19 cellular contexts compared by ENCODE assay signal in genomic region chr2:34738691-34739090, GRCh38.
A peak's percentile ranks its signal among the peaks of the same experiment; 100 is the strongest.
DNase-seq lines count a peak whose midpoint lies in the region; ATAC-seq, FAIRE-seq and TF ChIP-seq lines count a peak whose summit lies in the region.
"Had no signal": no experiment of that assay in that cellular context is flagged by ENCODE, and none has a peak within 500 bp of the region (broad histone marks: within the 10 kb centered on the region; RNA-seq: fewer than 3 reads in every experiment).

No MANE protein-coding gene starts in this region.

- H3K4me1 Mint-ChIP-seq in nephron progenitor cell, result no peaks in the 10 kb centered on the region
- H3K4me1 Mint-ChIP-seq: activated CD4-positive, alpha-beta T cell treated with anti-CD3 and anti-CD28 coated beads, Interleukin-2, amount 10 ng/mL, durations not matched to agents 24 days and 14 days; activated naive CD8-positive, alpha-beta T cell treated with anti-CD3 and anti-CD28 coated beads, Interleukin-2, amount 50 U/mL, for 24 hours had no signal

- no peak overlapping the region for H3K4me3 Mint-ChIP-seq in nephron progenitor cell
- H3K4me3 Mint-ChIP-seq: activated CD4-positive, alpha-beta T cell treated with anti-CD3 and anti-CD28 coated beads, Interleukin-2, amount 10 ng/mL, durations not matched to agents 24 days and 14 days; activated naive CD8-positive, alpha-beta T cell treated with anti-CD3 and anti-CD28 coated beads, Interleukin-2, amount 50 U/mL, for 24 hours; T-helper 2 cell treated with Interferon-gamma antibody and Interleukin-4, amounts not matched to agents 5 μg/mL and 100 μg/mL, for 36 hours had no signal

- no peak overlapping the region for H2BK20ac ChIP-seq in H1 (ENCODE audit: low read length)

- H3K36me3 ChIP-seq in MM.1S (replicated peaks; ENCODE audit: insufficient read depth, low read length) (no peaks in the 10 kb centered on the region), H1 (ENCODE audit: control insufficient read depth in 2 of 4, insufficient read depth in 4 of 4, low read length in 3 of 4) (peaks cover 0 to 5% (median 1%) of the 10 kb centered on the region in 4 experiments; a peak in 3 of 8 replicates), tibial nerve (no peaks in the 10 kb centered on the region), upper lobe of left lung (no peaks in the 10 kb centered on the region)
- no peaks in the 10 kb centered on the region for H3K36me3 ChIP-seq in effector memory CD4-positive, alpha-beta T cell (ENCODE audit: control insufficient read depth, insufficient read depth, low read length)
- H3K36me3 ChIP-seq: BLaER1, suprapubic skin had no signal

- TF ChIP-seq EP300 in H1 (IDR thresholded peaks at IDR 0.05; ENCODE audit: borderline replicate concordance in 1 of 2, low read depth in 2 of 2, low read length in 2 of 2) (no peak), tibial nerve (IDR thresholded peaks at IDR 0.05) (no peak), upper lobe of left lung (IDR thresholded peaks at IDR 0.05) (no peak)

- H3K4me1 ChIP-seq in MM.1S (ENCODE audit: low read length), result no peaks in the 10 kb centered on the region
- H3K4me1 ChIP-seq in H1 (replicated peaks in 1 of 4; ENCODE audit: control insufficient read depth in 3 of 4, insufficient read depth in 4 of 4, low read length in 3 of 4), result peaks cover 0 to 10% (median 0%) of the 10 kb centered on the region in 4 experiments; a peak in 3 of 7 replicates
- H3K4me1 ChIP-seq in effector memory CD4-positive, alpha-beta T cell (ENCODE audit: control insufficient read depth, insufficient read depth, low read length, poor library complexity, severe bottlenecking), result no peaks in the 10 kb centered on the region
- H3K4me1 ChIP-seq in tibial nerve, result no peaks in the 10 kb centered on the region
- H3K4me1 ChIP-seq in upper lobe of left lung, result no peaks in the 10 kb centered on the region
- H3K4me1 ChIP-seq: BLaER1, suprapubic skin had no signal

- DNase-seq in ELF-1 (ENCODE audit: low read depth, low spot score) (peak; percentile 49), MM.1S (no peak), H1 (ENCODE audit: low read depth in 1 of 2, low spot score in 2 of 2) (peak in 1 of 2 experiments; percentile 65), nephron progenitor cell (peak; percentile 25), tibial nerve (ENCODE audit: low spot score in 2 of 2) (no peak), upper lobe of left lung (no peak), SHP77 treated with DMSO at 0.1 percent for 48 hours (lab: John Stamatoyannopoulos, UW) (no peak)
- no peak for DNase-seq in effector memory CD4-positive, alpha-beta T cell
- DNase-seq: activated CD4-positive, alpha-beta T cell treated with anti-CD3 and anti-CD28 coated beads, Interleukin-2, amount 10 ng/mL, durations not matched to agents 24 days and 14 days; activated naive CD8-positive, alpha-beta T cell treated with anti-CD3 and anti-CD28 coated beads, Interleukin-2, amount 50 U/mL, for 24 hours; KG1; left colon; NCI-H1694; RPMI8226 had no signal

- H3K27me3 ChIP-seq in MM.1S (replicated peaks; ENCODE audit: insufficient read depth, low read length) (no peaks in the 10 kb centered on the region), H1 (replicated peaks in 1 of 4; ENCODE audit: control insufficient read depth in 3 of 4, extremely low read depth in 1 of 4, insufficient read depth in 3 of 4, low read length in 3 of 4) (no peaks in the 10 kb centered on the region), tibial nerve (no peaks in the 10 kb centered on the region), upper lobe of left lung (no peaks in the 10 kb centered on the region)
- H3K27me3 ChIP-seq in effector memory CD4-positive, alpha-beta T cell (replicated peaks; ENCODE audit: control insufficient read depth, insufficient read depth, low read length, poor library complexity, severe bottlenecking), result no peaks in the 10 kb centered on the region
- H3K27me3 ChIP-seq: BLaER1, suprapubic skin had no signal

- no peak overlapping the region for H4K8ac ChIP-seq in H1 (ENCODE audit: extremely low read depth, insufficient read depth, low read length)

- H4K20me1 ChIP-seq in MM.1S (ENCODE audit: insufficient read depth, low read length), result no peaks in the 10 kb centered on the region
- H4K20me1 ChIP-seq in H1 (replicated peaks in 1 of 2; ENCODE audit: control insufficient read depth in 1 of 2, insufficient read depth in 2 of 2, low read length in 2 of 2), result no peaks in the 10 kb centered on the region
- H4K20me1 ChIP-seq: BLaER1 had no signal

- TF ChIP-seq CTCF in MM.1S (IDR thresholded peaks at IDR 0.05; ENCODE audit: low read length), result peak; percentile 28
- peak in 2 of 3 experiments; percentile 47 to 77; a peak in 3 of 4 replicates for TF ChIP-seq CTCF in H1 (IDR thresholded peaks at IDR 0.05; ENCODE audit: control extremely low read depth in 1 of 3, insufficient read depth in 1 of 3, low read depth in 1 of 3, low read length in 3 of 3)
- peak; percentile 54 for TF ChIP-seq CTCF in nephron progenitor cell (IDR thresholded peaks at IDR 0.05)
- TF ChIP-seq CTCF in tibial nerve (IDR thresholded peaks at IDR 0.05), result no peak
- TF ChIP-seq CTCF in upper lobe of left lung (IDR thresholded peaks at IDR 0.05), result no peak

- H3K9me3 ChIP-seq in MM.1S (replicated peaks; ENCODE audit: insufficient read depth, low read length) (no peaks in the 10 kb centered on the region), H1 (ENCODE audit: insufficient read depth in 2 of 2, low read depth in 1 of 2, low read length in 1 of 2) (peaks cover 3 to 8% of the 10 kb centered on the region in 2 experiments; a peak in 3 of 4 replicates), tibial nerve (no peaks in the 10 kb centered on the region), upper lobe of left lung (no peaks in the 10 kb centered on the region)
- no peaks in the 10 kb centered on the region for H3K9me3 ChIP-seq in effector memory CD4-positive, alpha-beta T cell (ENCODE audit: control insufficient read depth, low read length)
- H3K9me3 ChIP-seq: BLaER1, suprapubic skin had no signal

- H2AFZ ChIP-seq in MM.1S (ENCODE audit: low read length) (no peak overlapping the region), H1 (ENCODE audit: low read length) (peak overlapping the region; percentile 72)

- H3K18ac ChIP-seq in H1 (ENCODE audit: extremely low read depth, low read length), result no peak overlapping the region

- H2AK5ac ChIP-seq in H1 (ENCODE audit: low read depth, low read length), result peak overlapping the region; percentile 77; the same call in 1 of the 2 replicates

- H3K4ac ChIP-seq in H1 (replicated peaks; ENCODE audit: insufficient read length, low read depth, low read length), result no peak overlapping the region

- H3K9ac ChIP-seq in MM.1S (ENCODE audit: low read length) (no peak overlapping the region), H1 (replicated peaks in 1 of 4; ENCODE audit: extremely low read depth in 1 of 4, low read depth in 3 of 4, low read length in 3 of 4) (no peak overlapping the region)
- H3K9ac ChIP-seq: BLaER1 had no signal

- no peaks in the 10 kb centered on the region for H3K36me3 Mint-ChIP-seq in nephron progenitor cell (ENCODE audit: low read depth)

- CTCF ChIA-PET in H1 (lab: Charles Lee; ENCODE audit: partially characterized antibody), result interaction anchor here (0.6 to 2.2 kb wide), 14 partner anchors 9 to 726 kb away, joined by 3 to 8 read pairs (median 3); no protein-coding TSS in a partner anchor

- peak; percentile 87 to 89 for TF ChIP-seq RAD21 in H1 (IDR thresholded peaks at IDR 0.05 in 1 of 2, conservative IDR thresholded peaks at IDR 0.05 in 1 of 2; ENCODE audit: low read depth in 2 of 2, low read length in 2 of 2)

- WGBS in H1 (ENCODE audit: extremely low coverage in 1 of 2, insufficient coverage in 1 of 2, insufficient read length in 1 of 2, insufficient replicate concordance in 2 of 2, low coverage in 1 of 2, low lambda C conversion rate in 2 of 2, missing lambda C conversion rate in 1 of 2), 2 experiments, result 41% methylated on average over 3 of the region's 3 CpGs; no CpG with 5 or more reads in 1 of the 2 experiments
- 48 to 72% methylated on average over 3 of the region's 3 CpGs for WGBS in tibial nerve, 2 donors
- 36 to 40% methylated on average over 3 of the region's 3 CpGs for WGBS in upper lobe of left lung, 2 donors

- H3K23me2 ChIP-seq in H1 (ENCODE audit: low read depth, low read length), result no peaks in the 10 kb centered on the region

- no peak overlapping the region for H3K4me3 ChIP-seq in MM.1S (ENCODE audit: low read length)
- no peak overlapping the region for H3K4me3 ChIP-seq in H1 (ENCODE audit: extremely low read depth in 1 of 4, insufficient read depth in 2 of 4, low read depth in 3 of 4, low read length in 4 of 4)
- no peak overlapping the region for H3K4me3 ChIP-seq in effector memory CD4-positive, alpha-beta T cell (ENCODE audit: insufficient read depth, low read depth, low read length, poor library complexity, severe bottlenecking)
- no peak overlapping the region for H3K4me3 ChIP-seq in tibial nerve
- no peak overlapping the region for H3K4me3 ChIP-seq in upper lobe of left lung
- H3K4me3 ChIP-seq: BLaER1, suprapubic skin had no signal

- no peak overlapping the region for H4K5ac ChIP-seq in H1 (ENCODE audit: insufficient read length, low read depth, low read length)

- POLR2A ChIA-PET in H1 (lab: Charles Lee; ENCODE audit: partially characterized antibody), result no interaction called here

- no peaks in the 10 kb centered on the region for H3K9me3 Mint-ChIP-seq in nephron progenitor cell
- H3K9me3 Mint-ChIP-seq: activated CD4-positive, alpha-beta T cell treated with anti-CD3 and anti-CD28 coated beads, Interleukin-2, amount 10 ng/mL, durations not matched to agents 24 days and 14 days had no signal

- peak overlapping the region; percentile 91; the same call in 1 of the 2 replicates for H2BK12ac ChIP-seq in H1 (ENCODE audit: low read depth, low read length)

- H3K27ac ChIP-seq in MM.1S (ENCODE audit: low read length) (no peak overlapping the region), H1 (ENCODE audit: low read depth, low read length) (no peak overlapping the region), tibial nerve (no peak overlapping the region), upper lobe of left lung (no peak overlapping the region)
- no peak overlapping the region for H3K27ac ChIP-seq in effector memory CD4-positive, alpha-beta T cell (ENCODE audit: insufficient read depth, low read length, poor library complexity, severe bottlenecking)
- H3K27ac ChIP-seq: BLaER1, suprapubic skin had no signal

- H2BK5ac ChIP-seq in H1 (ENCODE audit: low read depth, low read length), result no peak overlapping the region

- H3K9me2 ChIP-seq in MM.1S (replicated peaks; ENCODE audit: insufficient read depth, low read length), result no peaks in the 10 kb centered on the region

- no peak overlapping the region for H3K27ac Mint-ChIP-seq in nephron progenitor cell
- H3K27ac Mint-ChIP-seq: activated CD4-positive, alpha-beta T cell treated with anti-CD3 and anti-CD28 coated beads, Interleukin-2, amount 10 ng/mL, durations not matched to agents 24 days and 14 days; T-helper 2 cell treated with Interferon-gamma antibody and Interleukin-4, amounts not matched to agents 5 μg/mL and 100 μg/mL, for 36 hours had no signal

- FAIRE-seq in H1 (lab: Jason Lieb, UNC), result no peak
- FAIRE-seq: G401.6 had no signal

- no peak for TF ChIP-seq POLR2A in H1 (IDR thresholded peaks at IDR 0.05; ENCODE audit: control extremely low read depth in 1 of 2, low read depth in 2 of 2, low read length in 2 of 2)
- TF ChIP-seq POLR2A in tibial nerve (IDR thresholded peaks at IDR 0.05), result no peak
- no peak for TF ChIP-seq POLR2A in upper lobe of left lung (IDR thresholded peaks at IDR 0.05)

- no peak overlapping the region for H4K91ac ChIP-seq in H1 (replicated peaks; ENCODE audit: insufficient read length, low read length)

- H2BK120ac ChIP-seq in H1 (replicated peaks; ENCODE audit: low read depth, low read length), result no peak overlapping the region

- H3K56ac ChIP-seq in H1 (replicated peaks; ENCODE audit: insufficient read length, low read depth, low read length), result no peak overlapping the region

- H3K79me1 ChIP-seq in H1 (ENCODE audit: low read depth, low read length), result no peaks in the 10 kb centered on the region

- H3K79me2 ChIP-seq in MM.1S (ENCODE audit: low read length) (no peaks in the 10 kb centered on the region), H1 (ENCODE audit: control insufficient read depth in 1 of 2, insufficient read depth in 2 of 2, low read length in 2 of 2) (no peaks in the 10 kb centered on the region)

- H3K27me3 Mint-ChIP-seq in nephron progenitor cell (ENCODE audit: low read depth, poor library complexity), result no peaks in the 10 kb centered on the region
- H3K27me3 Mint-ChIP-seq: activated CD4-positive, alpha-beta T cell treated with anti-CD3 and anti-CD28 coated beads, Interleukin-2, amount 10 ng/mL, durations not matched to agents 24 days and 14 days; activated naive CD8-positive, alpha-beta T cell treated with anti-CD3 and anti-CD28 coated beads, Interleukin-2, amount 50 U/mL, for 24 hours had no signal

- no peak overlapping the region for H3K14ac ChIP-seq in H1 (ENCODE audit: insufficient read length)

- ATAC-seq in upper lobe of left lung (ENCODE audit: low FRiP score in 2 of 2), result no peak
- ATAC-seq: activated naive CD8-positive, alpha-beta T cell treated with anti-CD3 and anti-CD28 coated beads, Interleukin-2, amount 50 U/mL, for 24 hours; HCT116; left colon had no signal

- H3K4me2 ChIP-seq in MM.1S (ENCODE audit: low read depth, low read length) (no peak overlapping the region), H1 (ENCODE audit: insufficient read depth in 1 of 2, low read depth in 2 of 2, low read length in 2 of 2) (no peak overlapping the region)
- H3K4me2 ChIP-seq: BLaER1 had no signal

- 0 out of 2 replicates have a peak overlapping the region, but pooled peaks have one; percentile 16 for H2BK15ac ChIP-seq in H1 (ENCODE audit: low read length)

- H3K23ac ChIP-seq in H1 (ENCODE audit: insufficient read length), result no peak overlapping the region

- no peaks in the 10 kb centered on the region for H3F3A ChIP-seq in MM.1S (ENCODE audit: insufficient read depth, low read length)

Comparison
In these comparisons a context has a peak if more than half of its experiments do, and no peak if none do; other contexts are left out.
1. DNase-seq: peak in ELF-1 (single experiment) and nephron progenitor cell (single experiment); none in MM.1S (single experiment), effector memory CD4-positive, alpha-beta T cell (0 of 3), tibial nerve (0 of 2), upper lobe of left lung (0 of 2) and SHP77 treated with DMSO at 0.1 percent for 48 hours (single experiment).
2. CTCF ChIP-seq: peak in MM.1S (single experiment), H1 (2 of 3) and nephron progenitor cell (single experiment); none in tibial nerve (0 of 5) and upper lobe of left lung (0 of 6).